8 cellular contexts compared by ENCODE assay signal in genomic region chr21:34073032-34073748, GRCh38. TPM values are rescaled to one million over a fixed set of nuclear protein-coding genes. Genes with fewer than 3 reads are reported as not detected.
DNase-seq lines count a peak whose midpoint lies in the region; ATAC-seq and TF ChIP-seq lines count a peak whose summit lies in the region.

Gene MRPS6 (plus strand): TSS chr21:34073578. CDS start chr21:34073701, 123 bp downstream.
Gene SLC5A3 (plus strand): TSS chr21:34073578. CDS start chr21:34095199, 21,621 bp downstream.

- intact Hi-C loops in activated B cell treated with CpG ODN at 0.5 μM for 24 hours (cut with micrococcal nuclease) (loop anchor here (1.0 to 10.0 kb wide), 6 partner anchors 53 to 1992 kb away; partner anchors contain the start of genes ATP5PO and SETD4), spleen (cut with DNase I; ENCODE audit: low total_unique reads) (no loop called here)

- H3K27ac Mint-ChIP-seq in activated B cell treated with CpG ODN at 0.5 μM for 24 hours = peak within 1 kb of the TSS; percentile 84

- peaks cover 38% of the 10 kb centered on the region for H3K79me2 ChIP-seq in ACC112 (ENCODE audit: control insufficient read depth, insufficient read depth, low read length, unreplicated experiment)

- peaks cover 41% of the 10 kb centered on the region for H3K4me1 Mint-ChIP-seq in activated B cell treated with CpG ODN at 0.5 μM for 24 hours

- H3K27ac ChIP-seq in ACC112 (ENCODE audit: low read depth, low read length) (peak within 1 kb of the TSS; percentile 27; the same call in 1 of the 2 replicates), caudate nucleus (ENCODE audit: low read depth, low read length) (peak within 1 kb of the TSS; percentile 93), spleen (peak within 1 kb of the TSS; percentile 81 to 93 (median 87))

- H3K36me3 ChIP-seq in ACC112 (ENCODE audit: insufficient read depth, low read length) (no peaks in the 10 kb centered on the region; the same call in 1 of the 2 replicates), spleen (no peaks in the 10 kb centered on the region)

- CTCF ChIA-PET in activated B cell treated with CpG ODN at 0.5 μM for 24 hours (lab: Charles Lee) = interaction anchor here (0.7 to 2.8 kb wide), 5 partner anchors 50 to 275 kb away, joined by 3 to 16 read pairs (median 3); no protein-coding TSS in a partner anchor

- ATAC-seq in GM18861 (IDR thresholded peaks at IDR 0.05; ENCODE audit: unreplicated experiment) (peak; percentile 58), HG03095 (IDR thresholded peaks at IDR 0.05; ENCODE audit: unreplicated experiment) (peak; percentile 69), activated B cell treated with CpG ODN at 0.5 μM for 24 hours (ENCODE audit: low read depth) (peak; percentile 82)

- H3K4me1 ChIP-seq in ACC112 (ENCODE audit: control insufficient read depth, insufficient read depth, low read length, unreplicated experiment) = peaks cover 24% of the 10 kb centered on the region
- H3K4me1 ChIP-seq in spleen = peaks cover 18 to 50% (median 44%) of the 10 kb centered on the region in 6 donors

- peak within 1 kb of the TSS; percentile 89 for H2AFZ ChIP-seq in ACC112 (ENCODE audit: low read length, unreplicated experiment)

- DNase-seq in NCI-H2171 treated with DMSO at 0.1 percent for 48 hours (lab: John Stamatoyannopoulos, UW) = peak; percentile 44
- peak; percentile 80 for DNase-seq in activated B cell treated with CpG ODN at 0.5 μM for 24 hours
- peak in 57 of 61 donors; percentile 19 to 89 (median 70) for DNase-seq in caudate nucleus (lab: John Stamatoyannopoulos, UW)
- peak; percentile 79 for DNase-seq in inferior parietal cortex (ENCODE audit: extremely low spot score)
- DNase-seq in spleen = peak; percentile 95

- peak in 1 of 3 donors; percentile 79 for TF ChIP-seq POLR2A in spleen (IDR thresholded peaks at IDR 0.05)

- H3K9me3 Mint-ChIP-seq in activated B cell treated with CpG ODN at 0.5 μM for 24 hours = no peaks in the 10 kb centered on the region

- no peaks in the 10 kb centered on the region for H3K9me3 ChIP-seq in spleen

- H3K4me3 ChIP-seq in ACC112 (ENCODE audit: low read depth, low read length) (peak within 1 kb of the TSS; percentile 94), spleen (peak within 1 kb of the TSS; percentile 85 to 97 (median 90))

- TF ChIP-seq CTCF in activated B cell treated with CpG ODN at 0.5 μM for 24 hours (IDR thresholded peaks at IDR 0.05) (no peak), spleen (IDR thresholded peaks at IDR 0.05 in 8 of 11, conservative IDR thresholded peaks at IDR 0.05 in 3 of 11) (no peak)

- peaks cover 16% of the 10 kb centered on the region for H3K36me3 Mint-ChIP-seq in activated B cell treated with CpG ODN at 0.5 μM for 24 hours (ENCODE audit: low read depth)

- H3K4me3 Mint-ChIP-seq in activated B cell treated with CpG ODN at 0.5 μM for 24 hours = peak within 1 kb of the TSS; percentile 92

- POLR2A ChIA-PET in activated B cell treated with CpG ODN at 0.5 μM for 24 hours (lab: Charles Lee) = interaction anchor here (0.5 to 3.3 kb wide), 5 partner anchors 52 to 904 kb away, joined by 3 to 29 read pairs (median 3); no protein-coding TSS in a partner anchor

- 0 to 3% (median 1%) methylated on average over 11 to 104 of the region's 104 CpGs for WGBS in spleen, 5 donors

- H3K27me3 ChIP-seq in ACC112 (ENCODE audit: insufficient read depth, low read length) (no peaks in the 10 kb centered on the region), spleen (replicated peaks in 1 of 7) (no peaks in the 10 kb centered on the region)

- H3K27me3 Mint-ChIP-seq in activated B cell treated with CpG ODN at 0.5 μM for 24 hours = no peaks in the 10 kb centered on the region

RNA-seq across cellular contexts. Expression of gene MRPS6, which starts in this region (rescaled TPM):
- 40.2 and 40.5 TPM in 2 replicates for total RNA-seq in activated B cell treated with CpG ODN at 0.5 μM for 24 hours
- 10 to 100 TPM; 18.7 to 38.9 (median 30.4) TPM for total RNA-seq in spleen
- polyA plus RNA-seq in spleen = 10 to 100 TPM; 45.6 to 74.9 (median 46.0) TPM

RNA-seq across cellular contexts. Expression of gene SLC5A3, which starts in this region (rescaled TPM):
- total RNA-seq in activated B cell treated with CpG ODN at 0.5 μM for 24 hours (7.7 and 9.0 TPM in 2 replicates), spleen (10 to 100 TPM in 6 of 7 donors, 1 to 10 TPM in 1; 8.8 to 22.3 (median 12.2) TPM)
- polyA plus RNA-seq in spleen = 1 to 10 TPM; 1.1 to 2.7 (median 1.2) TPM

Comparison
In these comparisons a context has a peak if more than half of its experiments do, and no peak if none do; other contexts are left out.
1. Peak in every context shown above with its lines: DNase-seq, ATAC-seq, H3K4me3 ChIP-seq and H3K27ac ChIP-seq.
2. H3K27ac ChIP-seq: peak in every context shown above with its lines; median percentile 93 in caudate nucleus; 87 in spleen; 27 in ACC112.
3. DNase-seq: peak in every context shown above with its lines; median percentile 95 in spleen; 80 in activated B cell treated with CpG ODN at 0.5 μM for 24 hours; 79 in inferior parietal cortex; 70 in caudate nucleus; 44 in NCI-H2171 treated with DMSO at 0.1 percent for 48 hours.